ENCODE assay signal across 1 cellular context in genomic region chr13:98141938-98142426, GRCh38.
A peak's percentile ranks its signal among the peaks of the same experiment; 100 is the strongest.
TF ChIP-seq lines count a peak whose summit lies in the region.

No MANE protein-coding gene starts in this region.

TF ChIP-seq in HepG2, 621 proteins besides CTCF, POLR2A, EP300 and RAD21 (continued from another document and continues in another):
- TF ChIP-seq, protein P1, sequence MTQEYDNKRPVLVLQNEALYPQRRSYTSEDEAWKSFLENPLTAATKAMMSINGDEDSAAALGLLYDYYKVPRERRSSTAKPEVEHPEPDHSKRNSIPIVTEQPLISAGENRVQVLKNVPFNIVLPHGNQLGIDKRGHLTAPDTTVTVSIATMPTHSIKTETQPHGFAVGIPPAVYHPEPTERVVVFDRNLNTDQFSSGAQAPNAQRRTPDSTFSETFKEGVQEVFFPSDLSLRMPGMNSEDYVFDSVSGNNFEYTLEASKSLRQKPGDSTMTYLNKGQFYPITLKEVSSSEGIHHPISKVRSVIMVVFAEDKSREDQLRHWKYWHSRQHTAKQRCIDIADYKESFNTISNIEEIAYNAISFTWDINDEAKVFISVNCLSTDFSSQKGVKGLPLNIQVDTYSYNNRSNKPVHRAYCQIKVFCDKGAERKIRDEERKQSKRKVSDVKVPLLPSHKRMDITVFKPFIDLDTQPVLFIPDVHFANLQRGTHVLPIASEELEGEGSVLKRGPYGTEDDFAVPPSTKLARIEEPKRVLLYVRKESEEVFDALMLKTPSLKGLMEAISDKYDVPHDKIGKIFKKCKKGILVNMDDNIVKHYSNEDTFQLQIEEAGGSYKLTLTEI (CRISPR knock-in tag; conservative IDR thresholded peaks at IDR 0.05) = no peak
- TF ChIP-seq REST (IDR thresholded peaks at IDR 0.05; ENCODE audit: borderline replicate concordance in 1 of 2, low read depth in 1 of 2, low read length in 2 of 2) = no peak
- no peak for TF ChIP-seq MEIS1 (CRISPR knock-in tag; IDR thresholded peaks at IDR 0.05; ENCODE audit: borderline replicate concordance)
- TF ChIP-seq ZNF556 (CRISPR knock-in tag; IDR thresholded peaks at IDR 0.05; ENCODE audit: borderline replicate concordance) = no peak
- TF ChIP-seq ZBTB42 (CRISPR knock-in tag; IDR thresholded peaks at IDR 0.05) = no peak
- TF ChIP-seq SIN3A (IDR thresholded peaks at IDR 0.05; ENCODE audit: borderline replicate concordance, low read depth, low read length) = no peak; the same call in 1 of the 2 replicates
- TF ChIP-seq, protein P2, sequence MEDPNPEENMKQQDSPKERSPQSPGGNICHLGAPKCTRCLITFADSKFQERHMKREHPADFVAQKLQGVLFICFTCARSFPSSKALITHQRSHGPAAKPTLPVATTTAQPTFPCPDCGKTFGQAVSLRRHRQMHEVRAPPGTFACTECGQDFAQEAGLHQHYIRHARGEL (CRISPR knock-in tag; IDR thresholded peaks at IDR 0.05) = 0 out of 2 replicates have a peak, but pooled peaks have one; percentile 31
- no peak for TF ChIP-seq GATAD2A (CRISPR knock-in tag; IDR thresholded peaks at IDR 0.05)
- no peak for TF ChIP-seq ZKSCAN5 (CRISPR knock-in tag; IDR thresholded peaks at IDR 0.05)
- TF ChIP-seq TP53 (CRISPR knock-in tag; conservative IDR thresholded peaks at IDR 0.05) = no peak
- no peak for TF ChIP-seq PRMT3 (CRISPR knock-in tag; IDR thresholded peaks at IDR 0.05; ENCODE audit: borderline replicate concordance, low read depth)
- no peak for TF ChIP-seq ADNP (CRISPR knock-in tag; IDR thresholded peaks at IDR 0.05)
- no peak; the same call in 1 of the 2 replicates for TF ChIP-seq HES4 (CRISPR knock-in tag; IDR thresholded peaks at IDR 0.05; ENCODE audit: borderline replicate concordance)
- peak; percentile 19; the same call in 1 of the 2 replicates for TF ChIP-seq ETS1 (CRISPR knock-in tag; IDR thresholded peaks at IDR 0.05)
- TF ChIP-seq AKNA (CRISPR knock-in tag; IDR thresholded peaks at IDR 0.05; ENCODE audit: borderline replicate concordance) = no peak
- TF ChIP-seq TARDBP (CRISPR knock-in tag; IDR thresholded peaks at IDR 0.05) = no peak
- no peak; the same call in 1 of the 2 replicates for TF ChIP-seq ZFY (CRISPR knock-in tag; IDR thresholded peaks at IDR 0.05)
- TF ChIP-seq KDM5A (IDR thresholded peaks at IDR 0.05; ENCODE audit: borderline replicate concordance, low read length) = no peak
- no peak for TF ChIP-seq ZNF720 (CRISPR knock-in tag; IDR thresholded peaks at IDR 0.05)
- TF ChIP-seq RBAK (CRISPR knock-in tag; IDR thresholded peaks at IDR 0.05) = no peak
- TF ChIP-seq, protein P3, sequence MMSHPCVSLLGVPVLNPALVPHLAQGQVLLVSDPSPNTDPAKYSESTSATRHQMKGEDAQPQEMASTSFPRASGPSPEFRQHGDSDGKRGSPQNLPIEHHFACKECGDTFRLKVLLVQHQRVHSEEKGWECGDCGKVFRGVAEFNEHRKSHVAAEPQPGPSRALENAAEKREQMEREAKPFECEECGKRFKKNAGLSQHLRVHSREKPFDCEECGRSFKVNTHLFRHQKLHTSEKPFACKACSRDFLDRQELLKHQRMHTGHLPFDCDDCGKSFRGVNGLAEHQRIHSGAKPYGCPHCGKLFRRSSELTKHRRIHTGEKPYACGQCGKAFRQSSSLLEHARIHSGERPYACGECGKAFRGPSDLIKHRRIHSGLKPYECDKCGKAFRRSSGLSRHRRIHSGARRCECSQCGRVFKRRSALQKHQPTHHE (CRISPR knock-in tag; IDR thresholded peaks at IDR 0.05; ENCODE audit: borderline replicate concordance) = no peak
- no peak for TF ChIP-seq KLF12 (CRISPR knock-in tag; IDR thresholded peaks at IDR 0.05; ENCODE audit: borderline replicate concordance)
- no peak for TF ChIP-seq ZNF296 (CRISPR knock-in tag; conservative IDR thresholded peaks at IDR 0.05)
- TF ChIP-seq ZNF546 (CRISPR knock-in tag; conservative IDR thresholded peaks at IDR 0.05) = 0 out of 2 replicates have a peak, but pooled peaks have one; percentile 12
- no peak for TF ChIP-seq ZKSCAN1 (IDR thresholded peaks at IDR 0.05; ENCODE audit: low read length)
- no peak for TF ChIP-seq PHF8 (CRISPR knock-in tag; IDR thresholded peaks at IDR 0.05)
- TF ChIP-seq HNRNPL (IDR thresholded peaks at IDR 0.05; ENCODE audit: low read depth, low read length) = no peak; the same call in 1 of the 2 replicates
- no peak for TF ChIP-seq ZBTB21 (CRISPR knock-in tag; IDR thresholded peaks at IDR 0.05)
- TF ChIP-seq HNF1A (IDR thresholded peaks at IDR 0.05; ENCODE audit: low read depth) = no peak
- no peak for TF ChIP-seq HNF1A (CRISPR knock-in tag; IDR thresholded peaks at IDR 0.05; ENCODE audit: borderline replicate concordance)
- TF ChIP-seq NFYC (CRISPR knock-in tag; IDR thresholded peaks at IDR 0.05) = no peak
- peak; percentile 1; the same call in 1 of the 2 replicates for TF ChIP-seq ZNF891 (CRISPR knock-in tag; IDR thresholded peaks at IDR 0.05)
- no peak for TF ChIP-seq ZNF3 (CRISPR knock-in tag; IDR thresholded peaks at IDR 0.05)
- TF ChIP-seq MEF2D (CRISPR knock-in tag; IDR thresholded peaks at IDR 0.05) = 0 out of 2 replicates have a peak, but pooled peaks have one; percentile 52
- TF ChIP-seq HNRNPH1 (optimal IDR thresholded peaks at IDR 0.05; ENCODE audit: low read depth, low read length) = no peak
- TF ChIP-seq DMAP1 (CRISPR knock-in tag; IDR thresholded peaks at IDR 0.05) = no peak
- no peak; the same call in 1 of the 2 replicates for TF ChIP-seq STAG1 (CRISPR knock-in tag; IDR thresholded peaks at IDR 0.05)
- TF ChIP-seq ZNF772 (CRISPR knock-in tag; IDR thresholded peaks at IDR 0.05) = 0 out of 2 replicates have a peak, but pooled peaks have one; percentile 9
- no peak for TF ChIP-seq KDM5B (CRISPR knock-in tag; IDR thresholded peaks at IDR 0.05; ENCODE audit: borderline replicate concordance)
- TF ChIP-seq ZSCAN31 (CRISPR knock-in tag; IDR thresholded peaks at IDR 0.05; ENCODE audit: low read depth) = 0 out of 2 replicates have a peak, but pooled peaks have one; percentile 5
- TF ChIP-seq HIC2 (CRISPR knock-in tag; IDR thresholded peaks at IDR 0.05; ENCODE audit: low read depth) = no peak
- 0 out of 2 replicates have a peak, but pooled peaks have one; percentile 70 for TF ChIP-seq ZNF33A (CRISPR knock-in tag; IDR thresholded peaks at IDR 0.05; ENCODE audit: borderline replicate concordance)
